In genomic region chr6:16470502-16471221, GRCh38 we compare ENCODE assay signal across 16 cellular contexts.
DNase-seq lines count a peak whose midpoint lies in the region; ATAC-seq and TF ChIP-seq lines count a peak whose summit lies in the region.
"Had no signal": no experiment of that assay in that cellular context is flagged by ENCODE, and none has a peak within 500 bp of the region (broad histone marks: within the 10 kb centered on the region; RNA-seq: fewer than 3 reads in every experiment).

No MANE protein-coding gene starts in this region.

- H3K4me3 ChIP-seq in KMS-11 (IDR thresholded peaks at IDR 0.05; ENCODE audit: insufficient read depth, low read depth, low read length) = no peak overlapping the region
- H3K4me3 ChIP-seq in smooth muscle cell = no peak overlapping the region
- H3K4me3 ChIP-seq: left lung, ovary, skin epidermis had no signal

- H3K4me1 ChIP-seq in KMS-11 (ENCODE audit: low read depth, poor library complexity, severe bottlenecking) (peaks cover 64% of the 10 kb centered on the region), smooth muscle cell (ENCODE audit: low read depth) (no peaks in the 10 kb centered on the region)

- H2AFZ ChIP-seq in KMS-11 (ENCODE audit: low read depth) = no peak overlapping the region
- H2AFZ ChIP-seq in smooth muscle cell (ENCODE audit: low read depth) = no peak overlapping the region

- H3K27ac ChIP-seq in KMS-11 = peak overlapping the region; percentile 32
- peak overlapping the region; percentile 33 for H3K27ac ChIP-seq in smooth muscle cell (ENCODE audit: low read depth)
- H3K27ac ChIP-seq: HL-60, left lung, ovary had no signal

- peaks cover 57% of the 10 kb centered on the region for H3K4me1 Mint-ChIP-seq in activated naive CD4-positive, alpha-beta T cell treated with anti-CD3 and anti-CD28 coated beads for 36 hours (ENCODE audit: low read depth)
- H3K4me1 Mint-ChIP-seq in activated T-helper 1 cell treated with anti-CD3 and anti-CD28 coated beads, Interleukin-12 subunit alpha, Interleukin-12 subunit beta, Interleukin-2, Interleukin-4 antibody, amounts not matched to agents 30 ng/mL and 10 ng/mL and 1 ng/mL, durations not matched to agents 14 hours and 24 hours and 36 hours (ENCODE audit: low read depth) = peaks cover 75% of the 10 kb centered on the region

- CTCF ChIA-PET in activated naive CD4-positive, alpha-beta T cell treated with anti-CD3 and anti-CD28 coated beads for 36 hours (lab: Charles Lee) = interaction anchor here (0.6 to 2.3 kb wide), 7 partner anchors 43 to 1166 kb away, joined by 3 to 7 read pairs (median 3); no protein-coding TSS in a partner anchor

- no peaks in the 10 kb centered on the region for H3K27me3 Mint-ChIP-seq in activated naive CD4-positive, alpha-beta T cell treated with anti-CD3 and anti-CD28 coated beads for 36 hours (ENCODE audit: low read depth)
- H3K27me3 Mint-ChIP-seq in activated T-helper 1 cell treated with anti-CD3 and anti-CD28 coated beads, Interleukin-12 subunit alpha, Interleukin-12 subunit beta, Interleukin-2, Interleukin-4 antibody, amounts not matched to agents 30 ng/mL and 10 ng/mL and 1 ng/mL, durations not matched to agents 14 hours and 24 hours and 36 hours (ENCODE audit: insufficient read depth) = no peaks in the 10 kb centered on the region

- H3K79me2 ChIP-seq in KMS-11 (ENCODE audit: insufficient read depth, low read depth) (no peaks in the 10 kb centered on the region), smooth muscle cell (ENCODE audit: low read depth) (peaks cover 8% of the 10 kb centered on the region)

- peak overlapping the region; percentile 68 for H3K27ac Mint-ChIP-seq in activated naive CD4-positive, alpha-beta T cell treated with anti-CD3 and anti-CD28 coated beads for 36 hours
- peak overlapping the region; percentile 88 for H3K27ac Mint-ChIP-seq in activated T-helper 1 cell treated with anti-CD3 and anti-CD28 coated beads, Interleukin-12 subunit alpha, Interleukin-12 subunit beta, Interleukin-2, Interleukin-4 antibody, amounts not matched to agents 30 ng/mL and 10 ng/mL and 1 ng/mL, durations not matched to agents 14 hours and 24 hours and 36 hours
- H3K27ac Mint-ChIP-seq: WTC11 had no signal

- H3K27me3 ChIP-seq in KMS-11 (ENCODE audit: insufficient read depth, low read depth) = no peaks in the 10 kb centered on the region
- no peaks in the 10 kb centered on the region for H3K27me3 ChIP-seq in smooth muscle cell (ENCODE audit: low read depth)
- H3K27me3 ChIP-seq: left lung, ovary had no signal

- H4K20me1 ChIP-seq in KMS-11 (ENCODE audit: insufficient read depth) (no peaks in the 10 kb centered on the region), smooth muscle cell (ENCODE audit: low read depth) (peaks cover 58% of the 10 kb centered on the region)

- ATAC-seq in GM21723 (IDR thresholded peaks at IDR 0.05; ENCODE audit: unreplicated experiment) (no peak), GM19351 (IDR thresholded peaks at IDR 0.05; ENCODE audit: unreplicated experiment) (no peak), HG03108 (IDR thresholded peaks at IDR 0.05; ENCODE audit: unreplicated experiment) (no peak)
- ATAC-seq: WTC11 had no signal

- H3K9me3 ChIP-seq in smooth muscle cell (replicated peaks; ENCODE audit: low read depth) = no peaks in the 10 kb centered on the region
- H3K9me3 ChIP-seq: left lung, ovary had no signal

- DNase-seq in activated naive CD4-positive, alpha-beta T cell treated with anti-CD3 and anti-CD28 coated beads for 36 hours = peak; percentile 33
- no peak for DNase-seq in activated naive CD4-positive, alpha-beta T cell (lab: John Stamatoyannopoulos, UW)
- DNase-seq in activated T-helper 1 cell treated with anti-CD3 and anti-CD28 coated beads, Interleukin-12 subunit alpha, Interleukin-12 subunit beta, Interleukin-2, Interleukin-4 antibody, amounts not matched to agents 30 ng/mL and 10 ng/mL and 1 ng/mL, durations not matched to agents 14 hours and 24 hours and 36 hours (ENCODE audit: low spot score) = no peak
- no peak for DNase-seq in smooth muscle cell (lab: John Stamatoyannopoulos, UW; ENCODE audit: unreplicated experiment)
- DNase-seq: amygdala, KBM-7, left lung, NCI-H1417 treated with DMSO at 0.1 percent for 48 hours, ovary had no signal

- H3K9ac ChIP-seq in KMS-11 = no peak overlapping the region
- no peak overlapping the region for H3K9ac ChIP-seq in smooth muscle cell (ENCODE audit: low read depth)

- TF ChIP-seq CTCF in KMS-11 (conservative IDR thresholded peaks at IDR 0.05; ENCODE audit: low read depth, low read length) (no peak), smooth muscle cell (IDR thresholded peaks at IDR 0.05; ENCODE audit: borderline replicate concordance, insufficient read depth, poor library complexity, severe bottlenecking) (no peak)

- WGBS in smooth muscle cell (ENCODE audit: low lambda C conversion rate) = 58% methylated on average over 2 of the region's 2 CpGs

- H3K36me3 Mint-ChIP-seq in activated naive CD4-positive, alpha-beta T cell treated with anti-CD3 and anti-CD28 coated beads for 36 hours (ENCODE audit: low read depth) = peaks cover 3% of the 10 kb centered on the region
- peaks cover 32% of the 10 kb centered on the region for H3K36me3 Mint-ChIP-seq in activated T-helper 1 cell treated with anti-CD3 and anti-CD28 coated beads, Interleukin-12 subunit alpha, Interleukin-12 subunit beta, Interleukin-2, Interleukin-4 antibody, amounts not matched to agents 30 ng/mL and 10 ng/mL and 1 ng/mL, durations not matched to agents 14 hours and 24 hours and 36 hours (ENCODE audit: low read depth)

- H3F3A ChIP-seq in smooth muscle cell (ENCODE audit: low read depth) = peaks cover 22% of the 10 kb centered on the region

- peak overlapping the region; percentile 83 for H3K4me2 ChIP-seq in KMS-11
- no peak overlapping the region for H3K4me2 ChIP-seq in smooth muscle cell

- intact Hi-C loops in activated naive CD4-positive, alpha-beta T cell treated with anti-CD3 and anti-CD28 coated beads for 36 hours (cut with micrococcal nuclease) = loop anchor here (5.0 to 10.0 kb wide), 3 partner anchors 556 to 1593 kb away; partner anchors contain the start of gene NUP153
- intact Hi-C loops in activated T-helper 1 cell treated with anti-CD3 and anti-CD28 coated beads, Interleukin-12 subunit alpha, Interleukin-12 subunit beta, Interleukin-2, Interleukin-4 antibody, amounts not matched to agents 30 ng/mL and 10 ng/mL and 1 ng/mL, durations not matched to agents 14 hours and 24 hours and 36 hours (cut with micrococcal nuclease) = no loop called here

- no peak overlapping the region for H3K4me3 Mint-ChIP-seq in activated naive CD4-positive, alpha-beta T cell treated with anti-CD3 and anti-CD28 coated beads for 36 hours
- peak overlapping the region; percentile 56 for H3K4me3 Mint-ChIP-seq in activated T-helper 1 cell treated with anti-CD3 and anti-CD28 coated beads, Interleukin-12 subunit alpha, Interleukin-12 subunit beta, Interleukin-2, Interleukin-4 antibody, amounts not matched to agents 30 ng/mL and 10 ng/mL and 1 ng/mL, durations not matched to agents 14 hours and 24 hours and 36 hours
- H3K4me3 Mint-ChIP-seq: WTC11 had no signal

- no peaks in the 10 kb centered on the region for H3K36me3 ChIP-seq in KMS-11 (ENCODE audit: insufficient read depth)
- H3K36me3 ChIP-seq in smooth muscle cell (ENCODE audit: low read depth) = no peaks in the 10 kb centered on the region
- H3K36me3 ChIP-seq: left lung, ovary had no signal

- H3K9me3 Mint-ChIP-seq in activated naive CD4-positive, alpha-beta T cell treated with anti-CD3 and anti-CD28 coated beads for 36 hours = no peaks in the 10 kb centered on the region
- peaks cover 8% of the 10 kb centered on the region for H3K9me3 Mint-ChIP-seq in activated T-helper 1 cell treated with anti-CD3 and anti-CD28 coated beads, Interleukin-12 subunit alpha, Interleukin-12 subunit beta, Interleukin-2, Interleukin-4 antibody, amounts not matched to agents 30 ng/mL and 10 ng/mL and 1 ng/mL, durations not matched to agents 14 hours and 24 hours and 36 hours
